ENCODE assay signal across 20 cellular contexts in genomic region chr12:34604631-34605509, GRCh38.
A peak's percentile ranks its signal among the peaks of the same experiment; 100 is the strongest.
DNase-seq lines count a peak whose midpoint lies in the region; ATAC-seq and TF ChIP-seq lines count a peak whose summit lies in the region.
"Had no signal": no experiment of that assay in that cellular context is flagged by ENCODE, and none has a peak within 500 bp of the region (broad histone marks: within the 10 kb centered on the region; RNA-seq: fewer than 3 reads in every experiment).

No MANE protein-coding gene starts in this region.

- H3K4me3 Mint-ChIP-seq in activated B cell treated with CpG ODN at 0.5 μM for 24 hours (no peak overlapping the region), type B pancreatic cell (no peak overlapping the region)

- H3K27me3 Mint-ChIP-seq in activated B cell treated with CpG ODN at 0.5 μM for 24 hours (no peaks in the 10 kb centered on the region), type B pancreatic cell (no peaks in the 10 kb centered on the region)
- H3K27me3 Mint-ChIP-seq: CD4-positive, alpha-beta memory T cell had no signal

- H3K79me2 ChIP-seq in MM.1S (ENCODE audit: low read length) = no peaks in the 10 kb centered on the region

- H3K36me3 Mint-ChIP-seq in activated B cell treated with CpG ODN at 0.5 μM for 24 hours (ENCODE audit: low read depth) = no peaks in the 10 kb centered on the region
- H3K36me3 Mint-ChIP-seq in type B pancreatic cell = no peaks in the 10 kb centered on the region
- H3K36me3 Mint-ChIP-seq: CD4-positive, alpha-beta memory T cell had no signal

- peak; percentile 2 for DNase-seq in activated T-cell treated with anti-CD3 and anti-CD28 coated beads, Interleukin-2, amount 50 U/mL, for 1 hour
- DNase-seq in activated T-cell treated with anti-CD3 and anti-CD28 coated beads, Interleukin-2, amount 50 U/mL, for 48 hours = no peak
- DNase-seq in activated B cell treated with CpG ODN at 0.5 μM for 24 hours (peak; percentile 1), mesenteric fat pad (ENCODE audit: low spot score) (peak; percentile 41), type B pancreatic cell (ENCODE audit: extremely low spot score, unreplicated experiment) (peak; percentile 55), MM.1S (no peak)
- no peak for DNase-seq in stimulated activated naive CD4-positive, alpha-beta T cell treated with Interleukin-2 at 50 U/mL for 16 hours (lab: John Stamatoyannopoulos, UW)
- DNase-seq: 8988T; Calu3; CD4-positive, alpha-beta memory T cell; DMS53; GM23248; NCI-H1048; NCI-H146; NCI-H2081; NCI-H748 treated with DMSO at 0.1 percent for 48 hours; OCI-M1 had no signal

- ATAC-seq in activated B cell treated with CpG ODN at 0.5 μM for 24 hours (ENCODE audit: low read depth) = no peak
- no peak for ATAC-seq in HG03045 (IDR thresholded peaks at IDR 0.05; ENCODE audit: unreplicated experiment)

- no peak overlapping the region for H3K4me2 ChIP-seq in MM.1S (ENCODE audit: low read depth, low read length)
- H3K4me2 ChIP-seq: KMS-11 had no signal

- H3K4me3 ChIP-seq in MM.1S (ENCODE audit: low read length) = no peak overlapping the region
- H3K4me3 ChIP-seq: GM23248 had no signal

- H3K27ac Mint-ChIP-seq in activated B cell treated with CpG ODN at 0.5 μM for 24 hours = no peak overlapping the region
- H3K27ac Mint-ChIP-seq in type B pancreatic cell = no peak overlapping the region
- H3K27ac Mint-ChIP-seq: CD4-positive, alpha-beta memory T cell had no signal

- H3F3A ChIP-seq in MM.1S (ENCODE audit: insufficient read depth, low read length) = no peaks in the 10 kb centered on the region

- H3K9ac ChIP-seq in MM.1S (ENCODE audit: low read length) = no peak overlapping the region
- H3K9ac ChIP-seq: GM23248, KMS-11 had no signal

- no peaks in the 10 kb centered on the region for H3K27me3 ChIP-seq in MM.1S (replicated peaks; ENCODE audit: insufficient read depth, low read length)

- H3K9me2 ChIP-seq in MM.1S (replicated peaks; ENCODE audit: insufficient read depth, low read length) = no peaks in the 10 kb centered on the region

- H3K4me1 Mint-ChIP-seq in activated B cell treated with CpG ODN at 0.5 μM for 24 hours (no peaks in the 10 kb centered on the region), type B pancreatic cell (ENCODE audit: unreplicated experiment) (no peaks in the 10 kb centered on the region)
- H3K4me1 Mint-ChIP-seq: CD4-positive, alpha-beta memory T cell had no signal

- CTCF ChIA-PET in activated B cell treated with CpG ODN at 0.5 μM for 24 hours (lab: Charles Lee) = no interaction called here

- H3K9me3 Mint-ChIP-seq in activated B cell treated with CpG ODN at 0.5 μM for 24 hours = peaks cover 22% of the 10 kb centered on the region
- no peaks in the 10 kb centered on the region for H3K9me3 Mint-ChIP-seq in type B pancreatic cell

- no peaks in the 10 kb centered on the region for H4K20me1 ChIP-seq in MM.1S (ENCODE audit: insufficient read depth, low read length)

- intact Hi-C loops in activated B cell treated with CpG ODN at 0.5 μM for 24 hours (cut with micrococcal nuclease) = no loop called here

- H3K27ac ChIP-seq in MM.1S (ENCODE audit: low read length) = no peak overlapping the region
- H3K27ac ChIP-seq: GM23248, KMS-11, RWPE1 had no signal

- H2AFZ ChIP-seq in MM.1S (ENCODE audit: low read length) = no peak overlapping the region
- H2AFZ ChIP-seq: GM23248 had no signal

- no peaks in the 10 kb centered on the region for H3K36me3 ChIP-seq in MM.1S (replicated peaks; ENCODE audit: insufficient read depth, low read length)

- H3K4me1 ChIP-seq in MM.1S (ENCODE audit: low read length) = no peaks in the 10 kb centered on the region

- POLR2A ChIA-PET in activated B cell treated with CpG ODN at 0.5 μM for 24 hours (lab: Charles Lee) = no interaction called here

- no peaks in the 10 kb centered on the region for H3K9me3 ChIP-seq in MM.1S (replicated peaks; ENCODE audit: insufficient read depth, low read length)

- TF ChIP-seq CTCF in activated B cell treated with CpG ODN at 0.5 μM for 24 hours (IDR thresholded peaks at IDR 0.05) (no peak), type B pancreatic cell (conservative IDR thresholded peaks at IDR 0.05) (no peak), MM.1S (IDR thresholded peaks at IDR 0.05; ENCODE audit: low read length) (no peak)

Comparison
In these comparisons a context has a peak if more than half of its experiments do, and no peak if none do; other contexts are left out.
1. DNase-seq: peak in activated T-cell treated with anti-CD3 and anti-CD28 coated beads, Interleukin-2, amount 50 U/mL, for 1 hour (single experiment), activated B cell treated with CpG ODN at 0.5 μM for 24 hours (single experiment), mesenteric fat pad (single experiment) and type B pancreatic cell (single experiment); none in activated T-cell treated with anti-CD3 and anti-CD28 coated beads, Interleukin-2, amount 50 U/mL, for 48 hours (0 of 2), stimulated activated naive CD4-positive, alpha-beta T cell treated with Interleukin-2 at 50 U/mL for 16 hours (single experiment) and MM.1S (single experiment).